Comparison of ENCODE assay signal across 18 cellular contexts in genomic region chr10:63164045-63164722, GRCh38. TPM values are rescaled to one million over a fixed set of nuclear protein-coding genes. Genes with fewer than 3 reads are reported as not detected.
DNase-seq lines count a peak whose midpoint lies in the region; ATAC-seq and TF ChIP-seq lines count a peak whose summit lies in the region.
"Had no signal": no experiment of that assay in that cellular context is flagged by ENCODE, and none has a peak within 500 bp of the region (broad histone marks: within the 10 kb centered on the region; RNA-seq: fewer than 3 reads in every experiment).

No MANE protein-coding gene starts in this region.

- H3K4me1 Mint-ChIP-seq in HFFc6 (ENCODE audit: low read depth) = 0 out of 2 replicates have a peak, but pooled peaks cover 4% of the 10 kb centered on the region
- H3K4me1 Mint-ChIP-seq in endothelial cell (ENCODE audit: unreplicated experiment) = peaks cover 4% of the 10 kb centered on the region
- H3K4me1 Mint-ChIP-seq: neural progenitor cell had no signal

- H3K27ac Mint-ChIP-seq in HFFc6 (peak overlapping the region; percentile 46; the same call in 1 of the 2 replicates), endothelial cell (ENCODE audit: unreplicated experiment) (no peak overlapping the region)

- H3F3A ChIP-seq in PC-9 (ENCODE audit: insufficient read depth, low read depth) = peaks cover 4% of the 10 kb centered on the region; the same call in 1 of the 2 replicates

- no peaks in the 10 kb centered on the region for H3K79me2 ChIP-seq in PC-9 (ENCODE audit: low read depth)

- H3K27me3 Mint-ChIP-seq in HFFc6 (ENCODE audit: insufficient read depth) (peaks cover 5% of the 10 kb centered on the region), endothelial cell (ENCODE audit: unreplicated experiment) (no peaks in the 10 kb centered on the region)

- H3K9me3 Mint-ChIP-seq in HFFc6 (no peaks in the 10 kb centered on the region), endothelial cell (ENCODE audit: unreplicated experiment) (no peaks in the 10 kb centered on the region)
- H3K9me3 Mint-ChIP-seq: neural progenitor cell; T-helper 1 cell treated with Interleukin-12 subunit alpha and Interleukin-12 subunit beta and Interleukin-4 antibody, amounts not matched to agents 30 μg/mL and 1 μg/mL, for 36 hours had no signal

- ATAC-seq in HG02798 (IDR thresholded peaks at IDR 0.05; ENCODE audit: poor library complexity, unreplicated experiment) (no peak), HG03457 (IDR thresholded peaks at IDR 0.05; ENCODE audit: unreplicated experiment) (no peak)
- ATAC-seq: activated CD4-positive, CD25-positive, alpha-beta regulatory T cell treated with anti-CD3 and anti-CD28 coated beads, Interleukin-2, amount 50 U/mL, for 24 hours; foreskin keratinocyte had no signal

- H3K9me2 ChIP-seq in PC-9 (ENCODE audit: insufficient read depth) = no peaks in the 10 kb centered on the region

- no peak overlapping the region for H2AFZ ChIP-seq in PC-9
- H2AFZ ChIP-seq: neural progenitor cell had no signal

- H3K9me3 ChIP-seq in PC-9 (ENCODE audit: insufficient read depth, low read depth) = no peaks in the 10 kb centered on the region
- H3K9me3 ChIP-seq: testis had no signal

- BruUV-seq in PC-9 (replicated peaks; lab: Mats Ljungman, UMichigan) = no TSS peak

- H3K4me3 ChIP-seq in AG10803 (ENCODE audit: low read length) = no peak overlapping the region
- H3K4me3 ChIP-seq in PC-9 = no peak overlapping the region
- H3K4me3 ChIP-seq: neural progenitor cell, testis had no signal

- no peak overlapping the region for H3K27ac ChIP-seq in PC-9
- H3K27ac ChIP-seq: foreskin keratinocyte, KMS-11, neural progenitor cell, testis had no signal

- no peak overlapping the region for H3K4me2 ChIP-seq in PC-9
- H3K4me2 ChIP-seq: KMS-11, neural progenitor cell had no signal

- intact Hi-C loops in PC-9 (cut with micrococcal nuclease; ENCODE audit: unreplicated experiment) = no loop called here

- no peaks in the 10 kb centered on the region for H3K4me1 ChIP-seq in PC-9 (replicated peaks; ENCODE audit: insufficient read depth)
- H3K4me1 ChIP-seq: foreskin keratinocyte, neural progenitor cell, testis had no signal

- CTCF ChIA-PET in PC-9 (lab: Charles Lee) = interaction anchor here (0.7 kb wide), 1 partner anchor 556 kb away, joined by 3 read pairs; no protein-coding TSS in a partner anchor

- H3K4me3 Mint-ChIP-seq in HFFc6 (no peak overlapping the region), endothelial cell (ENCODE audit: unreplicated experiment) (peak overlapping the region; percentile 47)
- H3K4me3 Mint-ChIP-seq: neural progenitor cell; T-helper 1 cell treated with Interleukin-12 subunit alpha and Interleukin-12 subunit beta and Interleukin-4 antibody, amounts not matched to agents 30 μg/mL and 1 μg/mL, for 36 hours had no signal

- H3K36me3 Mint-ChIP-seq in HFFc6 (ENCODE audit: low read depth) = no peaks in the 10 kb centered on the region
- H3K36me3 Mint-ChIP-seq in endothelial cell (ENCODE audit: low read depth, unreplicated experiment) = peaks cover 6% of the 10 kb centered on the region

- DNase-seq in AG10803 (ENCODE audit: low read depth) (peak; percentile 32), HFFc6 (no peak), endothelial cell (ENCODE audit: low spot score) (no peak), iris pigment epithelial cell (ENCODE audit: low read depth) (peak; percentile 45), NCI-H2171 treated with DMSO at 0.1 percent for 48 hours (lab: John Stamatoyannopoulos, UW) (no peak), PC-9 (no peak)
- DNase-seq: activated naive CD4-positive, alpha-beta T cell treated with Interleukin-2 at 50 U/mL for 16 hours; foreskin keratinocyte; mesendoderm; NCI-H1694; NK-92 treated with Interleukin-12 subunit alpha and Interleukin-12 subunit beta, amount 100 ng/mL, for 24 hours; testis had no signal

- H4K20me1 ChIP-seq in PC-9 (ENCODE audit: insufficient read depth) = 0 out of 2 replicates have a peak, but pooled peaks cover 3% of the 10 kb centered on the region

- H3K36me3 ChIP-seq in PC-9 (ENCODE audit: low read depth) = no peaks in the 10 kb centered on the region; the same call in 1 of the 2 replicates
- H3K36me3 ChIP-seq: neural progenitor cell had no signal

- POLR2A ChIA-PET in PC-9 (lab: Charles Lee; ENCODE audit: unreplicated experiment) = no interaction called here

- TF ChIP-seq CTCF in AG10803 (conservative IDR thresholded peaks at IDR 0.05; ENCODE audit: low read length) (no peak), HFFc6 (IDR thresholded peaks at IDR 0.05) (no peak), endothelial cell (IDR thresholded peaks at IDR 0.05; ENCODE audit: unreplicated experiment) (no peak), PC-9 (conservative IDR thresholded peaks at IDR 0.05) (no peak)

- H3K27me3 ChIP-seq in PC-9 (ENCODE audit: insufficient read depth, low read depth) = no peaks in the 10 kb centered on the region
- H3K27me3 ChIP-seq: foreskin keratinocyte, neural progenitor cell, testis had no signal

RNA-seq across cellular contexts. Expression of gene NRBF2, which starts 31.1 kb away (rescaled TPM):
- 10 to 100 TPM; 25.6 to 31.2 (median 28.0) TPM for total RNA-seq in HFFc6 (2021; fragmentation: NEBNext Ultra II Directional; extraction: Animal tissue kit (Norgen Biotek cat#: 25700))
- total RNA-seq in endothelial cell (ENCODE audit: unreplicated experiment) = 25.6 TPM
- total RNA-seq in PC-9 (2021) = 14.7 and 22.1 TPM in 2 replicates

Comparison
In these comparisons a context has a peak if more than half of its experiments do, and no peak if none do; other contexts are left out.
1. DNase-seq: peak in AG10803 (single experiment) and iris pigment epithelial cell (single experiment); none in HFFc6 (single experiment), endothelial cell (single experiment), NCI-H2171 treated with DMSO at 0.1 percent for 48 hours (single experiment) and PC-9 (0 of 2).